Comparison of ENCODE assay signal across 1 cellular context in the genomic region with DNA sequence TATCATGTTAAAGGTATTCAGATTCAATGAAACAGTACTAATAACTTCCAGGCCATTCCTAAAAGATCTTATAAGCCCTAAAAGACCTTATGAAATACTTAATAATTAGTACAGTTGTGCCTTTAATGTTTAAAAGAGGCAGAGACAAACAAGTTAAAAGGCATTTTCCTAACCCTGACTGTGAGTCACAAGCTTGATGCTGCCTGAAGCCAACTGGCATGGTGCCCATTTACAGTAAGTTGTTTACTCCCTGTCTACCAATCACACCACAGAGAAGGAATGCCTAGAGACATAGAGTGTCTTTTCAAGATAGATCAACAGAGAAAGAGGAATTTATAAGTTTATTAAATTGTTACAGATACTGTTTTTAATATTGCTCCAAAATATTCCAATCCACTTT.
A peak's percentile ranks its signal among the peaks of the same experiment; 100 is the strongest.
TF ChIP-seq lines count a peak whose summit lies in the region.

No MANE protein-coding gene starts in this region.

TF ChIP-seq in HEK293, 187 proteins besides CTCF, POLR2A, EP300 and RAD21 (continued from another document and continues in another):
- TF ChIP-seq, protein P1, sequence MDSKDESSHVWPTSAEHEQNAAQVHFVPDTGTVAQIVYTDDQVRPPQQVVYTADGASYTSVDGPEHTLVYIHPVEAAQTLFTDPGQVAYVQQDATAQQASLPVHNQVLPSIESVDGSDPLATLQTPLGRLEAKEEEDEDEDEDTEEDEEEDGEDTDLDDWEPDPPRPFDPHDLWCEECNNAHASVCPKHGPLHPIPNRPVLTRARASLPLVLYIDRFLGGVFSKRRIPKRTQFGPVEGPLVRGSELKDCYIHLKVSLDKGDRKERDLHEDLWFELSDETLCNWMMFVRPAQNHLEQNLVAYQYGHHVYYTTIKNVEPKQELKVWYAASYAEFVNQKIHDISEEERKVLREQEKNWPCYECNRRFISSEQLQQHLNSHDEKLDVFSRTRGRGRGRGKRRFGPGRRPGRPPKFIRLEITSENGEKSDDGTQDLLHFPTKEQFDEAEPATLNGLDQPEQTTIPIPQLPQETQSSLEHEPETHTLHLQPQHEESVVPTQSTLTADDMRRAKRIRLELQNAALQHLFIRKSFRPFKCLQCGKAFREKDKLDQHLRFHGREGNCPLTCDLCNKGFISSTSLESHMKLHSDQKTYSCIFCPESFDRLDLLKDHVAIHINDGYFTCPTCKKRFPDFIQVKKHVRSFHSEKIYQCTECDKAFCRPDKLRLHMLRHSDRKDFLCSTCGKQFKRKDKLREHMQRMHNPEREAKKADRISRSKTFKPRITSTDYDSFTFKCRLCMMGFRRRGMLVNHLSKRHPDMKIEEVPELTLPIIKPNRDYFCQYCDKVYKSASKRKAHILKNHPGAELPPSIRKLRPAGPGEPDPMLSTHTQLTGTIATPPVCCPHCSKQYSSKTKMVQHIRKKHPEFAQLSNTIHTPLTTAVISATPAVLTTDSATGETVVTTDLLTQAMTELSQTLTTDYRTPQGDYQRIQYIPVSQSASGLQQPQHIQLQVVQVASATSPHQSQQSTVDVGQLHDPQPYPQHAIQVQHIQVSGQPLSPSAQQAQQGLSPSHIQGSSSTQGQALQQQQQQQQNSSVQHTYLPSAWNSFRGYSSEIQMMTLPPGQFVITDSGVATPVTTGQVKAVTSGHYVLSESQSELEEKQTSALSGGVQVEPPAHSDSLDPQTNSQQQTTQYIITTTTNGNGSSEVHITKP (tag by site-specific recombination; IDR thresholded peaks at IDR 0.05), result peak; percentile 41; the same call in 1 of the 2 replicates
- peak; percentile 35; the same call in 1 of the 2 replicates for TF ChIP-seq ZNF174 (tag by site-specific recombination; IDR thresholded peaks at IDR 0.05)
- no peak for TF ChIP-seq ZNF138 (tag by site-specific recombination; IDR thresholded peaks at IDR 0.05; ENCODE audit: borderline replicate concordance)
- peak; percentile 96 for TF ChIP-seq ZNF660 (tag by site-specific recombination; IDR thresholded peaks at IDR 0.05)
- TF ChIP-seq, protein P2, sequence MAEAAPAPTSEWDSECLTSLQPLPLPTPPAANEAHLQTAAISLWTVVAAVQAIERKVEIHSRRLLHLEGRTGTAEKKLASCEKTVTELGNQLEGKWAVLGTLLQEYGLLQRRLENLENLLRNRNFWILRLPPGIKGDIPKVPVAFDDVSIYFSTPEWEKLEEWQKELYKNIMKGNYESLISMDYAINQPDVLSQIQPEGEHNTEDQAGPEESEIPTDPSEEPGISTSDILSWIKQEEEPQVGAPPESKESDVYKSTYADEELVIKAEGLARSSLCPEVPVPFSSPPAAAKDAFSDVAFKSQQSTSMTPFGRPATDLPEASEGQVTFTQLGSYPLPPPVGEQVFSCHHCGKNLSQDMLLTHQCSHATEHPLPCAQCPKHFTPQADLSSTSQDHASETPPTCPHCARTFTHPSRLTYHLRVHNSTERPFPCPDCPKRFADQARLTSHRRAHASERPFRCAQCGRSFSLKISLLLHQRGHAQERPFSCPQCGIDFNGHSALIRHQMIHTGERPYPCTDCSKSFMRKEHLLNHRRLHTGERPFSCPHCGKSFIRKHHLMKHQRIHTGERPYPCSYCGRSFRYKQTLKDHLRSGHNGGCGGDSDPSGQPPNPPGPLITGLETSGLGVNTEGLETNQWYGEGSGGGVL (tag by site-specific recombination; IDR thresholded peaks at IDR 0.05), result no peak
- TF ChIP-seq ZNF670 (tag by site-specific recombination; IDR thresholded peaks at IDR 0.05; ENCODE audit: low read depth), result no peak
- TF ChIP-seq, protein P3, sequence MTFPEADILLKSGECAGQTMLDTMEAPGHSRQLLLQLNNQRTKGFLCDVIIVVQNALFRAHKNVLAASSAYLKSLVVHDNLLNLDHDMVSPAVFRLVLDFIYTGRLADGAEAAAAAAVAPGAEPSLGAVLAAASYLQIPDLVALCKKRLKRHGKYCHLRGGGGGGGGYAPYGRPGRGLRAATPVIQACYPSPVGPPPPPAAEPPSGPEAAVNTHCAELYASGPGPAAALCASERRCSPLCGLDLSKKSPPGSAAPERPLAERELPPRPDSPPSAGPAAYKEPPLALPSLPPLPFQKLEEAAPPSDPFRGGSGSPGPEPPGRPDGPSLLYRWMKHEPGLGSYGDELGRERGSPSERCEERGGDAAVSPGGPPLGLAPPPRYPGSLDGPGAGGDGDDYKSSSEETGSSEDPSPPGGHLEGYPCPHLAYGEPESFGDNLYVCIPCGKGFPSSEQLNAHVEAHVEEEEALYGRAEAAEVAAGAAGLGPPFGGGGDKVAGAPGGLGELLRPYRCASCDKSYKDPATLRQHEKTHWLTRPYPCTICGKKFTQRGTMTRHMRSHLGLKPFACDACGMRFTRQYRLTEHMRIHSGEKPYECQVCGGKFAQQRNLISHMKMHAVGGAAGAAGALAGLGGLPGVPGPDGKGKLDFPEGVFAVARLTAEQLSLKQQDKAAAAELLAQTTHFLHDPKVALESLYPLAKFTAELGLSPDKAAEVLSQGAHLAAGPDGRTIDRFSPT (tag by site-specific recombination; IDR thresholded peaks at IDR 0.05), result peak; percentile 33; the same call in 1 of the 2 replicates
- no peak for TF ChIP-seq GLIS1 (tag by site-specific recombination; IDR thresholded peaks at IDR 0.05)
- TF ChIP-seq, protein P4, sequence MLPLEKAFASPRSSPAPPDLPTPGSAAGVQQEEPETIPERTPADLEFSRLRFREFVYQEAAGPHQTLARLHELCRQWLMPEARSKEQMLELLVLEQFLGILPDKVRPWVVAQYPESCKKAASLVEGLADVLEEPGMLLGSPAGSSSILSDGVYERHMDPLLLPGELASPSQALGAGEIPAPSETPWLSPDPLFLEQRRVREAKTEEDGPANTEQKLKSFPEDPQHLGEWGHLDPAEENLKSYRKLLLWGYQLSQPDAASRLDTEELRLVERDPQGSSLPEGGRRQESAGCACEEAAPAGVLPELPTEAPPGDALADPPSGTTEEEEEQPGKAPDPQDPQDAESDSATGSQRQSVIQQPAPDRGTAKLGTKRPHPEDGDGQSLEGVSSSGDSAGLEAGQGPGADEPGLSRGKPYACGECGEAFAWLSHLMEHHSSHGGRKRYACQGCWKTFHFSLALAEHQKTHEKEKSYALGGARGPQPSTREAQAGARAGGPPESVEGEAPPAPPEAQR (tag by site-specific recombination; IDR thresholded peaks at IDR 0.05), result no peak
- TF ChIP-seq KLF9 (tag by site-specific recombination; IDR thresholded peaks at IDR 0.05; ENCODE audit: low read depth), result no peak
- TF ChIP-seq ZEB2 (tag by site-specific recombination; IDR thresholded peaks at IDR 0.05), result peak; percentile 63
- TF ChIP-seq ZNF830 (tag by site-specific recombination; IDR thresholded peaks at IDR 0.05; ENCODE audit: low read depth), result peak; percentile 33; the same call in 1 of the 2 replicates
- TF ChIP-seq ZIC2 (tag by site-specific recombination; IDR thresholded peaks at IDR 0.05), result no peak
- TF ChIP-seq, protein P5, sequence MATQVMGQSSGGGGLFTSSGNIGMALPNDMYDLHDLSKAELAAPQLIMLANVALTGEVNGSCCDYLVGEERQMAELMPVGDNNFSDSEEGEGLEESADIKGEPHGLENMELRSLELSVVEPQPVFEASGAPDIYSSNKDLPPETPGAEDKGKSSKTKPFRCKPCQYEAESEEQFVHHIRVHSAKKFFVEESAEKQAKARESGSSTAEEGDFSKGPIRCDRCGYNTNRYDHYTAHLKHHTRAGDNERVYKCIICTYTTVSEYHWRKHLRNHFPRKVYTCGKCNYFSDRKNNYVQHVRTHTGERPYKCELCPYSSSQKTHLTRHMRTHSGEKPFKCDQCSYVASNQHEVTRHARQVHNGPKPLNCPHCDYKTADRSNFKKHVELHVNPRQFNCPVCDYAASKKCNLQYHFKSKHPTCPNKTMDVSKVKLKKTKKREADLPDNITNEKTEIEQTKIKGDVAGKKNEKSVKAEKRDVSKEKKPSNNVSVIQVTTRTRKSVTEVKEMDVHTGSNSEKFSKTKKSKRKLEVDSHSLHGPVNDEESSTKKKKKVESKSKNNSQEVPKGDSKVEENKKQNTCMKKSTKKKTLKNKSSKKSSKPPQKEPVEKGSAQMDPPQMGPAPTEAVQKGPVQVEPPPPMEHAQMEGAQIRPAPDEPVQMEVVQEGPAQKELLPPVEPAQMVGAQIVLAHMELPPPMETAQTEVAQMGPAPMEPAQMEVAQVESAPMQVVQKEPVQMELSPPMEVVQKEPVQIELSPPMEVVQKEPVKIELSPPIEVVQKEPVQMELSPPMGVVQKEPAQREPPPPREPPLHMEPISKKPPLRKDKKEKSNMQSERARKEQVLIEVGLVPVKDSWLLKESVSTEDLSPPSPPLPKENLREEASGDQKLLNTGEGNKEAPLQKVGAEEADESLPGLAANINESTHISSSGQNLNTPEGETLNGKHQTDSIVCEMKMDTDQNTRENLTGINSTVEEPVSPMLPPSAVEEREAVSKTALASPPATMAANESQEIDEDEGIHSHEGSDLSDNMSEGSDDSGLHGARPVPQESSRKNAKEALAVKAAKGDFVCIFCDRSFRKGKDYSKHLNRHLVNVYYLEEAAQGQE (tag by site-specific recombination; IDR thresholded peaks at IDR 0.05), result no peak
- TF ChIP-seq, protein P6, sequence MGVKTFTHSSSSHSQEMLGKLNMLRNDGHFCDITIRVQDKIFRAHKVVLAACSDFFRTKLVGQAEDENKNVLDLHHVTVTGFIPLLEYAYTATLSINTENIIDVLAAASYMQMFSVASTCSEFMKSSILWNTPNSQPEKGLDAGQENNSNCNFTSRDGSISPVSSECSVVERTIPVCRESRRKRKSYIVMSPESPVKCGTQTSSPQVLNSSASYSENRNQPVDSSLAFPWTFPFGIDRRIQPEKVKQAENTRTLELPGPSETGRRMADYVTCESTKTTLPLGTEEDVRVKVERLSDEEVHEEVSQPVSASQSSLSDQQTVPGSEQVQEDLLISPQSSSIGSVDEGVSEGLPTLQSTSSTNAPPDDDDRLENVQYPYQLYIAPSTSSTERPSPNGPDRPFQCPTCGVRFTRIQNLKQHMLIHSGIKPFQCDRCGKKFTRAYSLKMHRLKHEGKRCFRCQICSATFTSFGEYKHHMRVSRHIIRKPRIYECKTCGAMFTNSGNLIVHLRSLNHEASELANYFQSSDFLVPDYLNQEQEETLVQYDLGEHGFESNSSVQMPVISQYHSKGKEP (tag by site-specific recombination; IDR thresholded peaks at IDR 0.05), result peak; percentile 26; the same call in 1 of the 2 replicates
- TF ChIP-seq, protein P7, sequence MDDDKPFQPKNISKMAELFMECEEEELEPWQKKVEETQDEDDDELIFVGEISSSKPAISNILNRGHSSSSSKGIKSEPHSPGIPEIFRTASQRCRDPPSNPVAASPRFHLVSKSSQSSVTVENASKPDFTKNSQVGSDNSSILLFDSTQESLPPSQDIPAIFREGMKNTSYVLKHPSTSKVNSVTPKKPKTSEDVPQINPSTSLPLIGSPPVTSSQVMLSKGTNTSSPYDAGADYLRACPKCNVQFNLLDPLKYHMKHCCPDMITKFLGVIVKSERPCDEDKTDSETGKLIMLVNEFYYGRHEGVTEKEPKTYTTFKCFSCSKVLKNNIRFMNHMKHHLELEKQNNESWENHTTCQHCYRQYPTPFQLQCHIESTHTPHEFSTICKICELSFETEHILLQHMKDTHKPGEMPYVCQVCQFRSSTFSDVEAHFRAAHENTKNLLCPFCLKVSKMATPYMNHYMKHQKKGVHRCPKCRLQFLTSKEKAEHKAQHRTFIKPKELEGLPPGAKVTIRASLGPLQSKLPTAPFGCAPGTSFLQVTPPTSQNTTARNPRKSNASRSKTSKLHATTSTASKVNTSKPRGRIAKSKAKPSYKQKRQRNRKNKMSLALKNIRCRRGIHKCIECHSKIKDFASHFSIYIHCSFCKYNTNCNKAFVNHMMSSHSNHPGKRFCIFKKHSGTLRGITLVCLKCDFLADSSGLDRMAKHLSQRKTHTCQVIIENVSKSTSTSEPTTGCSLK (tag by site-specific recombination; IDR thresholded peaks at IDR 0.05), result no peak
- TF ChIP-seq WT1 (tag by site-specific recombination; IDR thresholded peaks at IDR 0.05), result 0 out of 2 replicates have a peak, but pooled peaks have one; percentile 20
- no peak for TF ChIP-seq ZNF248 (tag by site-specific recombination; IDR thresholded peaks at IDR 0.05)
- no peak for TF ChIP-seq ZNF211 (tag by site-specific recombination; IDR thresholded peaks at IDR 0.05; ENCODE audit: low read depth)
- peak; percentile 60; the same call in 1 of the 2 replicates for TF ChIP-seq ZNF350 (tag by site-specific recombination; IDR thresholded peaks at IDR 0.05)
- no peak for TF ChIP-seq ZNF707 (tag by site-specific recombination; IDR thresholded peaks at IDR 0.05)
- TF ChIP-seq, protein P8, sequence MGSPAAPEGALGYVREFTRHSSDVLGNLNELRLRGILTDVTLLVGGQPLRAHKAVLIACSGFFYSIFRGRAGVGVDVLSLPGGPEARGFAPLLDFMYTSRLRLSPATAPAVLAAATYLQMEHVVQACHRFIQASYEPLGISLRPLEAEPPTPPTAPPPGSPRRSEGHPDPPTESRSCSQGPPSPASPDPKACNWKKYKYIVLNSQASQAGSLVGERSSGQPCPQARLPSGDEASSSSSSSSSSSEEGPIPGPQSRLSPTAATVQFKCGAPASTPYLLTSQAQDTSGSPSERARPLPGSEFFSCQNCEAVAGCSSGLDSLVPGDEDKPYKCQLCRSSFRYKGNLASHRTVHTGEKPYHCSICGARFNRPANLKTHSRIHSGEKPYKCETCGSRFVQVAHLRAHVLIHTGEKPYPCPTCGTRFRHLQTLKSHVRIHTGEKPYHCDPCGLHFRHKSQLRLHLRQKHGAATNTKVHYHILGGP (tag by site-specific recombination; IDR thresholded peaks at IDR 0.05), result peak; percentile 62
- peak; percentile 46; the same call in 1 of the 2 replicates for TF ChIP-seq ZNF132 (tag by site-specific recombination; IDR thresholded peaks at IDR 0.05; ENCODE audit: borderline replicate concordance)
- no peak for TF ChIP-seq ZNF266 (tag by site-specific recombination; IDR thresholded peaks at IDR 0.05; ENCODE audit: low read depth)
- TF ChIP-seq, protein P9, sequence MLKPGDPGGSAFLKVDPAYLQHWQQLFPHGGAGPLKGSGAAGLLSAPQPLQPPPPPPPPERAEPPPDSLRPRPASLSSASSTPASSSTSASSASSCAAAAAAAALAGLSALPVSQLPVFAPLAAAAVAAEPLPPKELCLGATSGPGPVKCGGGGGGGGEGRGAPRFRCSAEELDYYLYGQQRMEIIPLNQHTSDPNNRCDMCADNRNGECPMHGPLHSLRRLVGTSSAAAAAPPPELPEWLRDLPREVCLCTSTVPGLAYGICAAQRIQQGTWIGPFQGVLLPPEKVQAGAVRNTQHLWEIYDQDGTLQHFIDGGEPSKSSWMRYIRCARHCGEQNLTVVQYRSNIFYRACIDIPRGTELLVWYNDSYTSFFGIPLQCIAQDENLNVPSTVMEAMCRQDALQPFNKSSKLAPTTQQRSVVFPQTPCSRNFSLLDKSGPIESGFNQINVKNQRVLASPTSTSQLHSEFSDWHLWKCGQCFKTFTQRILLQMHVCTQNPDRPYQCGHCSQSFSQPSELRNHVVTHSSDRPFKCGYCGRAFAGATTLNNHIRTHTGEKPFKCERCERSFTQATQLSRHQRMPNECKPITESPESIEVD (tag by site-specific recombination; IDR thresholded peaks at IDR 0.05), result peak; percentile 96
- no peak for TF ChIP-seq ZNF621 (tag by site-specific recombination; IDR thresholded peaks at IDR 0.05)
- TF ChIP-seq MYNN (tag by site-specific recombination; IDR thresholded peaks at IDR 0.05; ENCODE audit: borderline replicate concordance), result no peak
- TF ChIP-seq TCF7L2 (IDR thresholded peaks at IDR 0.05; ENCODE audit: borderline replicate concordance, low read depth, low read length), result no peak
- no peak for TF ChIP-seq ZNF521 (tag by site-specific recombination; IDR thresholded peaks at IDR 0.05)
- TF ChIP-seq ZBTB17 (tag by site-specific recombination; IDR thresholded peaks at IDR 0.05), result no peak
- TF ChIP-seq GLI2 (tag by site-specific recombination; IDR thresholded peaks at IDR 0.05; ENCODE audit: borderline replicate concordance, low read depth), result 0 out of 2 replicates have a peak, but pooled peaks have one; percentile 1
- no peak for TF ChIP-seq ZBTB21 (tag by site-specific recombination; IDR thresholded peaks at IDR 0.05)
